Comparison of ENCODE assay signal across 9 cellular contexts in genomic region chr12:6632026-6632978, GRCh38. TPM values are rescaled to one million over a fixed set of nuclear protein-coding genes. Genes with fewer than 3 reads are reported as not detected.
DNase-seq lines count a peak whose midpoint lies in the region; ATAC-seq, FAIRE-seq and TF ChIP-seq lines count a peak whose summit lies in the region.
"Had no signal": no experiment of that assay in that cellular context is flagged by ENCODE, and none has a peak within 500 bp of the region (broad histone marks: within the 10 kb centered on the region; RNA-seq: fewer than 3 reads in every experiment).

No MANE protein-coding gene starts in this region.

- H3K27me3 Mint-ChIP-seq in activated CD4-positive, alpha-beta memory T cell treated with anti-CD3 and anti-CD28 coated beads, Interleukin-2, amount 10 ng/mL, durations not matched to agents 7 days and 5 days, result no peaks in the 10 kb centered on the region
- no peaks in the 10 kb centered on the region for H3K27me3 Mint-ChIP-seq in stimulated activated naive CD8-positive, alpha-beta T cell treated with anti-CD3 and anti-CD28 coated beads, Interleukin-15, Interleukin-2, amounts not matched to agents 100 ng/mL and 50 ng/mL, for 24 hours

- POLR2A ChIA-PET in activated CD4-positive, alpha-beta memory T cell treated with anti-CD3 and anti-CD28 coated beads, Interleukin-2, amount 10 ng/mL, durations not matched to agents 7 days and 5 days (lab: Charles Lee), result interaction anchor here (0.8 to 2.3 kb wide), 14 partner anchors 8 to 386 kb away, joined by 3 to 16 read pairs (median 4); partner anchors contain the start of genes ACRBP, COPS7A, LPCAT3 and NOP2

- DNase-seq in GM10266 (ENCODE audit: extremely low spot score) (peak; percentile 79), Kasumi-1 (lab: John Stamatoyannopoulos, UW) (peak; percentile 43 to 65), left cardiac atrium (no peak), frontal cortex (ENCODE audit: low spot score in 2 of 2) (no peak), NCI-H146 (lab: John Stamatoyannopoulos, UW) (no peak)
- DNase-seq in activated CD4-positive, alpha-beta memory T cell treated with anti-CD3 and anti-CD28 coated beads, Interleukin-2, amount 10 ng/mL, durations not matched to agents 7 days and 5 days, result peak; percentile 64

- H3K36me3 Mint-ChIP-seq in activated CD4-positive, alpha-beta memory T cell treated with anti-CD3 and anti-CD28 coated beads, Interleukin-2, amount 10 ng/mL, durations not matched to agents 7 days and 5 days (ENCODE audit: low read depth), result no peaks in the 10 kb centered on the region
- no peaks in the 10 kb centered on the region for H3K36me3 Mint-ChIP-seq in stimulated activated naive CD8-positive, alpha-beta T cell treated with anti-CD3 and anti-CD28 coated beads, Interleukin-15, Interleukin-2, amounts not matched to agents 100 ng/mL and 50 ng/mL, for 24 hours (ENCODE audit: low read depth)

- intact Hi-C loops in left cardiac atrium (cut with DNase I), result no loop called here

- H3K4me3 Mint-ChIP-seq in activated CD4-positive, alpha-beta memory T cell treated with anti-CD3 and anti-CD28 coated beads, Interleukin-2, amount 10 ng/mL, durations not matched to agents 7 days and 5 days, result peak overlapping the region; percentile 58
- peak overlapping the region; percentile 87 for H3K4me3 Mint-ChIP-seq in stimulated activated naive CD8-positive, alpha-beta T cell treated with anti-CD3 and anti-CD28 coated beads, Interleukin-15, Interleukin-2, amounts not matched to agents 100 ng/mL and 50 ng/mL, for 24 hours

- H3K4me1 Mint-ChIP-seq in activated CD4-positive, alpha-beta memory T cell treated with anti-CD3 and anti-CD28 coated beads, Interleukin-2, amount 10 ng/mL, durations not matched to agents 7 days and 5 days, result peaks cover 59% of the 10 kb centered on the region
- H3K4me1 Mint-ChIP-seq in stimulated activated naive CD8-positive, alpha-beta T cell treated with anti-CD3 and anti-CD28 coated beads, Interleukin-15, Interleukin-2, amounts not matched to agents 100 ng/mL and 50 ng/mL, for 24 hours (ENCODE audit: low read depth), result peaks cover 79% of the 10 kb centered on the region

- CTCF ChIA-PET in activated CD4-positive, alpha-beta memory T cell treated with anti-CD3 and anti-CD28 coated beads, Interleukin-2, amount 10 ng/mL, durations not matched to agents 7 days and 5 days (lab: Charles Lee), result interaction anchor here (0.6 to 5.8 kb wide), 8 partner anchors 12 to 367 kb away, joined by 3 to 34 read pairs (median 4); partner anchors contain the start of genes MLF2 and ZNF384

- no peak for FAIRE-seq in frontal cortex (lab: Jason Lieb, UNC)

- peak overlapping the region; percentile 91 for H3K27ac Mint-ChIP-seq in activated CD4-positive, alpha-beta memory T cell treated with anti-CD3 and anti-CD28 coated beads, Interleukin-2, amount 10 ng/mL, durations not matched to agents 7 days and 5 days
- peak overlapping the region; percentile 97 for H3K27ac Mint-ChIP-seq in stimulated activated naive CD8-positive, alpha-beta T cell treated with anti-CD3 and anti-CD28 coated beads, Interleukin-15, Interleukin-2, amounts not matched to agents 100 ng/mL and 50 ng/mL, for 24 hours

- ATAC-seq in GM21360 (IDR thresholded peaks at IDR 0.05; ENCODE audit: unreplicated experiment), result peak; percentile 44
- peak; percentile 31 to 48 for ATAC-seq in left cardiac atrium
- ATAC-seq: foreskin keratinocyte had no signal

- TF ChIP-seq CTCF in GM10266 (IDR thresholded peaks at IDR 0.05; ENCODE audit: control insufficient read depth, insufficient read depth, low read depth, missing control alignments), result no peak

- no peaks in the 10 kb centered on the region for H3K9me3 Mint-ChIP-seq in activated CD4-positive, alpha-beta memory T cell treated with anti-CD3 and anti-CD28 coated beads, Interleukin-2, amount 10 ng/mL, durations not matched to agents 7 days and 5 days
- H3K9me3 Mint-ChIP-seq in stimulated activated naive CD8-positive, alpha-beta T cell treated with anti-CD3 and anti-CD28 coated beads, Interleukin-15, Interleukin-2, amounts not matched to agents 100 ng/mL and 50 ng/mL, for 24 hours, result no peaks in the 10 kb centered on the region

RNA-seq across cellular contexts. Expression of gene LPAR5, which starts 3.5 kb away (rescaled TPM):
- total RNA-seq in activated CD4-positive, alpha-beta memory T cell treated with anti-CD3 and anti-CD28 coated beads, Interleukin-2, amount 10 ng/mL, durations not matched to agents 7 days and 5 days, result 1 to 10 TPM; 7.8 to 8.0 TPM
- total RNA-seq in left cardiac atrium, result 1 to 10 TPM; 1.8 to 2.9 TPM
- total RNA-seq in frontal cortex, result 0.41 TPM

RNA-seq across cellular contexts. Expression of gene ACRBP, which starts 14.9 kb away (rescaled TPM):
- 1 to 10 TPM; 1.8 TPM for total RNA-seq in activated CD4-positive, alpha-beta memory T cell treated with anti-CD3 and anti-CD28 coated beads, Interleukin-2, amount 10 ng/mL, durations not matched to agents 7 days and 5 days
- total RNA-seq in left cardiac atrium (under 1 TPM; 0.60 to 0.88 TPM), frontal cortex (0.41 TPM)

RNA-seq across cellular contexts. Expression of gene CHD4, which starts 25.1 kb away (rescaled TPM):
- 100 to 1,000 TPM; 223 to 234 TPM for total RNA-seq in activated CD4-positive, alpha-beta memory T cell treated with anti-CD3 and anti-CD28 coated beads, Interleukin-2, amount 10 ng/mL, durations not matched to agents 7 days and 5 days
- total RNA-seq in left cardiac atrium (100 to 1,000 TPM; 117 to 151 TPM), frontal cortex (201 TPM)

RNA-seq across cellular contexts. Expression of gene ING4, which starts 30.6 kb away (rescaled TPM):
- total RNA-seq in activated CD4-positive, alpha-beta memory T cell treated with anti-CD3 and anti-CD28 coated beads, Interleukin-2, amount 10 ng/mL, durations not matched to agents 7 days and 5 days, result 10 to 100 TPM; 32.2 to 33.8 TPM
- total RNA-seq in left cardiac atrium (10 to 100 TPM; 16.8 to 28.5 TPM), frontal cortex (81.9 TPM)

RNA-seq across cellular contexts. Expression of gene ZNF384, which starts 56.9 kb away (rescaled TPM):
- total RNA-seq in activated CD4-positive, alpha-beta memory T cell treated with anti-CD3 and anti-CD28 coated beads, Interleukin-2, amount 10 ng/mL, durations not matched to agents 7 days and 5 days, result 10 to 100 TPM; 69.5 to 78.1 TPM
- total RNA-seq in left cardiac atrium (10 to 100 TPM; 28.3 to 31.2 TPM), frontal cortex (12.2 TPM)

Comparison
In these comparisons a context has a peak if more than half of its experiments do, and no peak if none do; other contexts are left out.
1. DNase-seq: peak in GM10266 (single experiment), Kasumi-1 (2 of 2) and activated CD4-positive, alpha-beta memory T cell treated with anti-CD3 and anti-CD28 coated beads, Interleukin-2, amount 10 ng/mL, durations not matched to agents 7 days and 5 days (single experiment); none in left cardiac atrium (single experiment), frontal cortex (0 of 2) and NCI-H146 (single experiment).